Comparison of ENCODE assay signal across 12 cellular contexts in genomic region chr3:195030791-195031321, GRCh38.
DNase-seq lines count a peak whose midpoint lies in the region; ATAC-seq and TF ChIP-seq lines count a peak whose summit lies in the region.
"Had no signal": no experiment of that assay in that cellular context is flagged by ENCODE, and none has a peak within 500 bp of the region (broad histone marks: within the 10 kb centered on the region; RNA-seq: fewer than 3 reads in every experiment).

No MANE protein-coding gene starts in this region.

- H2AFZ ChIP-seq in MM.1S (ENCODE audit: low read length), result no peak overlapping the region

- peak overlapping the region; percentile 94 for H3K27ac ChIP-seq in RWPE1
- peak overlapping the region; percentile 7 for H3K27ac ChIP-seq in rectal smooth muscle tissue (ENCODE audit: low read depth, low read length)
- H3K27ac ChIP-seq in MM.1S (ENCODE audit: low read length), result no peak overlapping the region
- H3K27ac ChIP-seq: ovary had no signal

- H3K9ac ChIP-seq in rectal smooth muscle tissue (ENCODE audit: low read length), result no peak overlapping the region
- no peak overlapping the region for H3K9ac ChIP-seq in MM.1S (ENCODE audit: low read length)

- H3K4me1 ChIP-seq in rectal smooth muscle tissue (ENCODE audit: control insufficient read depth, insufficient read depth, low read length) (no peaks in the 10 kb centered on the region), MM.1S (ENCODE audit: low read length) (no peaks in the 10 kb centered on the region)
- H3K4me1 ChIP-seq: adrenal gland had no signal

- no peaks in the 10 kb centered on the region for H3K9me3 ChIP-seq in MM.1S (replicated peaks; ENCODE audit: insufficient read depth, low read length)
- H3K9me3 ChIP-seq: adrenal gland, ovary had no signal

- no peaks in the 10 kb centered on the region for H3K36me3 ChIP-seq in rectal smooth muscle tissue (ENCODE audit: control insufficient read depth, insufficient read depth, low read length)
- no peaks in the 10 kb centered on the region for H3K36me3 ChIP-seq in MM.1S (replicated peaks; ENCODE audit: insufficient read depth, low read length)
- H3K36me3 ChIP-seq: adrenal gland, ovary had no signal

- DNase-seq in ELF-1 (ENCODE audit: low read depth, low spot score) (peak; percentile 95), RWPE1 (ENCODE audit: low spot score) (peak; percentile 87), foreskin melanocyte (peak; percentile 40), MM.1S (no peak), HEK293T (ENCODE audit: extremely low spot score) (no peak), NCI-H128 (lab: John Stamatoyannopoulos, UW; ENCODE audit: unreplicated experiment) (no peak)
- DNase-seq: activated B cell treated with CpG ODN at 0.5 μM for 24 hours, DND-41, ovary had no signal

- no peak for ATAC-seq in GM19467 (IDR thresholded peaks at IDR 0.05; ENCODE audit: unreplicated experiment)

- H3K27me3 ChIP-seq in rectal smooth muscle tissue (ENCODE audit: control insufficient read depth, insufficient read depth, low read length) (no peaks in the 10 kb centered on the region), MM.1S (replicated peaks; ENCODE audit: insufficient read depth, low read length) (no peaks in the 10 kb centered on the region)
- H3K27me3 ChIP-seq: adrenal gland, ovary had no signal

- H3K9me2 ChIP-seq in MM.1S (replicated peaks; ENCODE audit: insufficient read depth, low read length), result no peaks in the 10 kb centered on the region

- no peaks in the 10 kb centered on the region for H3K79me2 ChIP-seq in MM.1S (ENCODE audit: low read length)

- no peaks in the 10 kb centered on the region for H4K20me1 ChIP-seq in MM.1S (ENCODE audit: insufficient read depth, low read length)

- no peaks in the 10 kb centered on the region for H3F3A ChIP-seq in MM.1S (ENCODE audit: insufficient read depth, low read length)

- H3K4me3 ChIP-seq in rectal smooth muscle tissue (ENCODE audit: low read length) (no peak overlapping the region), MM.1S (ENCODE audit: low read length) (no peak overlapping the region)
- H3K4me3 ChIP-seq: adrenal gland, ovary had no signal

- POLR2A ChIA-PET in RWPE1 (lab: Yijun Ruan, JAX; ENCODE audit: low non-redundant PET), result no interaction called here
- POLR2A ChIA-PET in HEK293T (lab: Yijun Ruan, JAX), result no interaction called here

- CTCF ChIA-PET in RWPE1 (lab: Yijun Ruan, JAX), result interaction anchor here (0.9 to 2.3 kb wide), 2 partner anchors 67 to 348 kb away, joined by 3 to 9 read pairs; no protein-coding TSS in a partner anchor
- CTCF ChIA-PET in HEK293T (lab: Yijun Ruan, JAX), result no interaction called here

- TF ChIP-seq CTCF in RWPE1 (conservative IDR thresholded peaks at IDR 0.05; ENCODE audit: low read depth) (no peak), MM.1S (IDR thresholded peaks at IDR 0.05; ENCODE audit: low read length) (no peak)

- H3K4me2 ChIP-seq in MM.1S (ENCODE audit: low read depth, low read length), result no peak overlapping the region

TF ChIP-seq in HEK293T, 16 proteins besides CTCF, POLR2A, EP300 and RAD21:
- TF ChIP-seq ELF4 (IDR thresholded peaks at IDR 0.05), result no peak
- TF ChIP-seq ZNF384 (IDR thresholded peaks at IDR 0.05), result no peak
- TF ChIP-seq FOXA1 (IDR thresholded peaks at IDR 0.05), result no peak
- TF ChIP-seq PKNOX1 (IDR thresholded peaks at IDR 0.05), result no peak
- TF ChIP-seq FOXK2 (IDR thresholded peaks at IDR 0.05), result no peak
- no peak for TF ChIP-seq BHLHE40 (IDR thresholded peaks at IDR 0.05; ENCODE audit: borderline replicate concordance)
- TF ChIP-seq SP1 (IDR thresholded peaks at IDR 0.05), result no peak
- no peak for TF ChIP-seq TARDBP (IDR thresholded peaks at IDR 0.05)
- TF ChIP-seq LEF1 (IDR thresholded peaks at IDR 0.05; ENCODE audit: borderline replicate concordance), result no peak
- TF ChIP-seq FOXM1 (IDR thresholded peaks at IDR 0.05; ENCODE audit: borderline replicate concordance), result no peak
- no peak for TF ChIP-seq HDGF (IDR thresholded peaks at IDR 0.05; ENCODE audit: borderline replicate concordance)
- no peak for TF ChIP-seq SUZ12 (IDR thresholded peaks at IDR 0.05)
- TF ChIP-seq NFRKB (IDR thresholded peaks at IDR 0.05), result no peak
- no peak for TF ChIP-seq ARNT (IDR thresholded peaks at IDR 0.05)
- TF ChIP-seq L3MBTL2 (conservative IDR thresholded peaks at IDR 0.05), result no peak
- TF ChIP-seq CTBP1 (IDR thresholded peaks at IDR 0.05; ENCODE audit: borderline replicate concordance), result no peak
TF ChIP-seq in HEK293T: peak in this region for 0.

Comparison
In these comparisons a context has a peak if more than half of its experiments do, and no peak if none do; other contexts are left out.
1. DNase-seq: peak in ELF-1 (single experiment), RWPE1 (single experiment) and foreskin melanocyte (single experiment); none in MM.1S (single experiment), HEK293T (single experiment) and NCI-H128 (single experiment).